ENCODE assay signal across 21 cellular contexts in the genomic region with DNA sequence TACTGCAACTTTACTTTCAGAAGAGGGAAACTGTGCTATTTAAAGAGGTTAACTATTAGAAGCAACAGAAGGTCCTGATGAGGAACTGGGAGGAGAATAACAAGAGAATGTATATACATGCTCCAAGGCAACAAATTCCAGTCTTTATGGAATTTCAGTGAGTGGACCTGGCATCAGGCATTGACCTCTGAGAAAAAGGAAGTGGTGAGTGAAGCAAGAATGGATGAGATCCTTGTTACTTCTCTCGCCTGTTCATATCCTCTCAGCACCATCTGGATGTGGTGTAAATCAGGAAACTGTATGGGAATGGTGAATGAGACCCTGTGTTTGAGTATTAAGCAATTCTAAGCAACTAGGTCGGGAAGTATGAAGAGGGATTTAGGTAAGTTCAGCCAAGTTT. TPM values are rescaled to one million over a fixed set of nuclear protein-coding genes. Genes with fewer than 3 reads are reported as not detected.
A peak's percentile ranks its signal among the peaks of the same experiment; 100 is the strongest.
DNase-seq lines count a peak whose midpoint lies in the region; ATAC-seq and TF ChIP-seq lines count a peak whose summit lies in the region.
"Had no signal": no experiment of that assay in that cellular context is flagged by ENCODE, and none has a peak within 500 bp of the region (broad histone marks: within the 10 kb centered on the region; RNA-seq: fewer than 3 reads in every experiment).

No MANE protein-coding gene starts in this region.

- intact Hi-C loops in activated T-helper 2 cell treated with anti-CD3 and anti-CD28 coated beads, Interferon-gamma antibody, Interleukin-2, Interleukin-4, amounts not matched to agents 10 μg/mL and 5 μg/mL and 100 μg/mL, durations not matched to agents 14 hours and 24 hours and 36 hours (cut with micrococcal nuclease): no loop called here

- H3K4me3 ChIP-seq in AG10803 (ENCODE audit: low read length): no peak overlapping the region
- H3K4me3 ChIP-seq: GM23338, left lung had no signal

- no peak overlapping the region for H3K4me3 Mint-ChIP-seq in activated T-helper 2 cell treated with anti-CD3 and anti-CD28 coated beads, Interferon-gamma antibody, Interleukin-2, Interleukin-4, amounts not matched to agents 10 μg/mL and 5 μg/mL and 100 μg/mL, durations not matched to agents 14 hours and 24 hours and 36 hours (ENCODE audit: low read depth)
- H3K4me3 Mint-ChIP-seq: activated CD4-positive, alpha-beta T cell treated with anti-CD3 and anti-CD28 coated beads for 36 hours; activated T-helper 17 cell treated with anti-CD3 and anti-CD28 coated beads, Interleukin-2, amount 50 U/mL, for 72 hours; CD8-positive, alpha-beta memory T cell; GM23338; neural crest cell had no signal

- peaks cover 19% of the 10 kb centered on the region for H3K36me3 Mint-ChIP-seq in activated T-helper 2 cell treated with anti-CD3 and anti-CD28 coated beads, Interferon-gamma antibody, Interleukin-2, Interleukin-4, amounts not matched to agents 10 μg/mL and 5 μg/mL and 100 μg/mL, durations not matched to agents 14 hours and 24 hours and 36 hours (ENCODE audit: low read depth)

- TF ChIP-seq CTCF in AG10803 (conservative IDR thresholded peaks at IDR 0.05; ENCODE audit: low read length): no peak

- H3K27ac Mint-ChIP-seq in activated T-helper 2 cell treated with anti-CD3 and anti-CD28 coated beads, Interferon-gamma antibody, Interleukin-2, Interleukin-4, amounts not matched to agents 10 μg/mL and 5 μg/mL and 100 μg/mL, durations not matched to agents 14 hours and 24 hours and 36 hours: no peak overlapping the region
- H3K27ac Mint-ChIP-seq: activated CD4-positive, alpha-beta T cell treated with anti-CD3 and anti-CD28 coated beads for 36 hours; activated T-helper 17 cell treated with anti-CD3 and anti-CD28 coated beads, Interleukin-2, amount 50 U/mL, for 72 hours; CD8-positive, alpha-beta memory T cell; GM23338 had no signal

- H3K9me3 Mint-ChIP-seq in activated T-helper 2 cell treated with anti-CD3 and anti-CD28 coated beads, Interferon-gamma antibody, Interleukin-2, Interleukin-4, amounts not matched to agents 10 μg/mL and 5 μg/mL and 100 μg/mL, durations not matched to agents 14 hours and 24 hours and 36 hours: no peaks in the 10 kb centered on the region
- H3K9me3 Mint-ChIP-seq: activated T-helper 17 cell treated with anti-CD3 and anti-CD28 coated beads, Interleukin-2, amount 50 U/mL, for 72 hours; CD8-positive, alpha-beta memory T cell; GM23338; neural crest cell had no signal

- DNase-seq in AG10803 (ENCODE audit: low read depth) (peak; percentile 85), HCEC 1CT (peak; percentile 38), amniotic epithelial cell (ENCODE audit: low read depth) (peak; percentile 63), iris pigment epithelial cell (ENCODE audit: low read depth) (peak; percentile 59), NCI-H345 (lab: John Stamatoyannopoulos, UW) (no peak), OCI-M2 (lab: John Stamatoyannopoulos, UW; ENCODE audit: unreplicated experiment) (no peak)
- no peak for DNase-seq in activated T-helper 2 cell treated with anti-CD3 and anti-CD28 coated beads, Interferon-gamma antibody, Interleukin-2, Interleukin-4, amounts not matched to agents 10 μg/mL and 5 μg/mL and 100 μg/mL, durations not matched to agents 14 hours and 24 hours and 36 hours (ENCODE audit: low spot score)
- DNase-seq: activated CD4-positive, alpha-beta T cell treated with anti-CD3 and anti-CD28 coated beads for 36 hours; CD8-positive, alpha-beta memory T cell; DMS79; erythroblast; left lung; NCI-H1436; NCI-H2171 treated with DMSO at 0.1 percent for 48 hours; NCI-H774; substantia nigra had no signal

- ATAC-seq in GM19328 (IDR thresholded peaks at IDR 0.05; ENCODE audit: unreplicated experiment): no peak
- ATAC-seq: activated CD4-positive, alpha-beta T cell treated with anti-CD3 and anti-CD28 coated beads for 36 hours; activated T-helper 17 cell treated with anti-CD3 and anti-CD28 coated beads, Interleukin-2, amount 50 U/mL, for 72 hours; GM23338; left lung; Panc1 had no signal

- no peaks in the 10 kb centered on the region for H3K4me1 Mint-ChIP-seq in activated T-helper 2 cell treated with anti-CD3 and anti-CD28 coated beads, Interferon-gamma antibody, Interleukin-2, Interleukin-4, amounts not matched to agents 10 μg/mL and 5 μg/mL and 100 μg/mL, durations not matched to agents 14 hours and 24 hours and 36 hours (ENCODE audit: low read depth)
- H3K4me1 Mint-ChIP-seq: activated CD4-positive, alpha-beta T cell treated with anti-CD3 and anti-CD28 coated beads for 36 hours; activated T-helper 17 cell treated with anti-CD3 and anti-CD28 coated beads, Interleukin-2, amount 50 U/mL, for 72 hours; CD8-positive, alpha-beta memory T cell; GM23338 had no signal

- H3K27me3 Mint-ChIP-seq in activated T-helper 2 cell treated with anti-CD3 and anti-CD28 coated beads, Interferon-gamma antibody, Interleukin-2, Interleukin-4, amounts not matched to agents 10 μg/mL and 5 μg/mL and 100 μg/mL, durations not matched to agents 14 hours and 24 hours and 36 hours (ENCODE audit: low read depth): no peaks in the 10 kb centered on the region
- H3K27me3 Mint-ChIP-seq: activated T-helper 17 cell treated with anti-CD3 and anti-CD28 coated beads, Interleukin-2, amount 50 U/mL, for 72 hours; CD8-positive, alpha-beta memory T cell had no signal

RNA-seq across cellular contexts. Expression of gene KBTBD2, which starts 30.3 kb away (rescaled TPM):
- total RNA-seq in activated T-helper 2 cell treated with anti-CD3 and anti-CD28 coated beads, Interferon-gamma antibody, Interleukin-2, Interleukin-4, amounts not matched to agents 10 μg/mL and 5 μg/mL and 100 μg/mL, durations not matched to agents 14 hours and 24 hours and 36 hours: 25.7 and 27.8 TPM in 2 replicates

RNA-seq across cellular contexts. Expression of gene FKBP9, which starts 35.3 kb away (rescaled TPM):
- 3.0 and 3.5 TPM in 2 replicates for total RNA-seq in activated T-helper 2 cell treated with anti-CD3 and anti-CD28 coated beads, Interferon-gamma antibody, Interleukin-2, Interleukin-4, amounts not matched to agents 10 μg/mL and 5 μg/mL and 100 μg/mL, durations not matched to agents 14 hours and 24 hours and 36 hours

Comparison
In these comparisons a context has a peak if more than half of its experiments do, and no peak if none do; other contexts are left out.
1. DNase-seq: peak in AG10803 (single experiment), HCEC 1CT (single experiment), amniotic epithelial cell (single experiment) and iris pigment epithelial cell (single experiment); none in NCI-H345 (single experiment), activated T-helper 2 cell treated with anti-CD3 and anti-CD28 coated beads, Interferon-gamma antibody, Interleukin-2, Interleukin-4, amounts not matched to agents 10 μg/mL and 5 μg/mL and 100 μg/mL, durations not matched to agents 14 hours and 24 hours and 36 hours (single experiment) and OCI-M2 (single experiment).